In the genomic region with DNA sequence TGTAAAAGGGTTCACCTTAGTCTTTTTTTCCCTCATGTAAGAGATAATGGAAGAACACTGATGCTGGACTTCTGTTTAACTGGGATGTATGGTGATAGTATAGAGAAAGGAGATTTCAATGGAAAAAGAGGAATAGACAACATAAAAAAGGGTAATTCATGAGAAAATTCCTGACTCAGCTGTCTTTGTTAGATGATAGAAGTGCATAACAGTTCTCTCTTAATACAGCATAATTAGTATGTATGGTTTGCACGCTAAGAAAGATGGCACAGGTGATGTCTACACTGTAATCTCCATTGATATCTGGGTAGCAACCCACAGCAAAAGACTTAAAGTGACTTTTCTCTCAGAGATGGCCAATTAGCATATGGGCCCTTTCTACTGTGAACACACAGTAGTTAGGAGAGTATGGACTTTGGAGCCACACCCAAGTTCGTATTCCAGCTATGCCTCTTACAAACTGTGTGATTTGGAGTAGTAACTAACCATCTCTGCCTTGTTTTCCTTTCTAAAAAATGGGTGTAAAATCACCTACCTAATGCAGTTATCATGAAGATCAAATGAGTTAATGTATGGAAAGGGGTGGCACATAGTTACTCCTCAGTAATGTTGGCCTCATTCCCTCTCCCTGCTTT, we compare ENCODE assay signal across 21 cellular contexts.
"Had no signal": no experiment of that assay in that cellular context is flagged by ENCODE, and none has a peak within 500 bp of the region (broad histone marks: within the 10 kb centered on the region; RNA-seq: fewer than 3 reads in every experiment).

No MANE protein-coding gene starts in this region.

- ATAC-seq: activated CD4-positive, CD25-positive, alpha-beta regulatory T cell treated with anti-CD3 and anti-CD28 coated beads, Interleukin-2, amount 50 U/mL, for 24 hours; activated CD8-positive, alpha-beta T cell treated with anti-CD3 and anti-CD28 coated beads for 36 hours; activated naive CD4-positive, alpha-beta T cell treated with anti-CD3 and anti-CD28 coated beads, Interleukin-2, amount 50 U/mL, for 72 hours; activated naive CD8-positive, alpha-beta T cell treated with anti-CD3 and anti-CD28 coated beads, Interleukin-2, amount 50 U/mL, for 24 hours; PC-3 had no signal

- H3K4me3 Mint-ChIP-seq: activated CD8-positive, alpha-beta T cell treated with anti-CD3 and anti-CD28 coated beads for 36 hours; activated naive CD8-positive, alpha-beta T cell treated with anti-CD3 and anti-CD28 coated beads, Interleukin-2, amount 50 U/mL, for 24 hours; activated T-helper 1 cell treated with anti-CD3 and anti-CD28 coated beads, Interleukin-12 subunit alpha, Interleukin-12 subunit beta, Interleukin-2, Interleukin-4 antibody, amounts not matched to agents 30 ng/mL and 10 ng/mL and 1 ng/mL, durations not matched to agents 14 hours and 24 hours and 36 hours; brain; T-helper 1 cell treated with Interleukin-12 subunit alpha and Interleukin-12 subunit beta and Interleukin-4 antibody, amounts not matched to agents 30 μg/mL and 1 μg/mL, for 36 hours had no signal

- DNase-seq: activated CD4-positive, alpha-beta T cell treated with anti-CD3 and anti-CD28 coated beads for 4 hours; activated CD8-positive, alpha-beta memory T cell treated with anti-CD3 and anti-CD28 coated beads, Interleukin-2, amount 50 U/mL, for 4 hours; activated CD8-positive, alpha-beta T cell treated with anti-CD3 and anti-CD28 coated beads for 36 hours; activated effector memory CD4-positive, alpha-beta T cell treated with Interleukin-2 at 50 U/mL for 16 hours; activated naive CD4-positive, alpha-beta T cell; activated naive CD8-positive, alpha-beta T cell treated with anti-CD3 and anti-CD28 coated beads, Interleukin-2, amount 50 U/mL, for 24 hours; amniotic stem cell; Karpas-422; MM.1S; NCI-H1105 treated with DMSO at 0.1 percent for 48 hours; NCI-H1436 treated with DMSO at 0.1 percent for 48 hours; NCI-H187 treated with DMSO at 0.1 percent for 48 hours; NCI-H446; PC-3; SHP77 had no signal

- H3K27ac Mint-ChIP-seq: activated CD8-positive, alpha-beta T cell treated with anti-CD3 and anti-CD28 coated beads for 36 hours; activated naive CD4-positive, alpha-beta T cell treated with anti-CD3 and anti-CD28 coated beads, Interleukin-2, amount 50 U/mL, for 72 hours; activated naive CD8-positive, alpha-beta T cell treated with anti-CD3 and anti-CD28 coated beads, Interleukin-2, amount 50 U/mL, for 24 hours; activated T-helper 1 cell treated with anti-CD3 and anti-CD28 coated beads, Interleukin-12 subunit alpha, Interleukin-12 subunit beta, Interleukin-2, Interleukin-4 antibody, amounts not matched to agents 30 ng/mL and 10 ng/mL and 1 ng/mL, durations not matched to agents 14 hours and 24 hours and 36 hours; T-helper 1 cell treated with Interleukin-12 subunit alpha and Interleukin-12 subunit beta and Interleukin-4 antibody, amounts not matched to agents 30 μg/mL and 1 μg/mL, for 36 hours had no signal

- H3K27me3 Mint-ChIP-seq: activated CD8-positive, alpha-beta T cell treated with anti-CD3 and anti-CD28 coated beads for 36 hours; activated naive CD8-positive, alpha-beta T cell treated with anti-CD3 and anti-CD28 coated beads, Interleukin-2, amount 50 U/mL, for 24 hours; brain had no signal

- H3K4me1 Mint-ChIP-seq: activated naive CD8-positive, alpha-beta T cell treated with anti-CD3 and anti-CD28 coated beads, Interleukin-2, amount 50 U/mL, for 24 hours; brain had no signal

- H3K27me3 ChIP-seq: ascending aorta had no signal

- H3K4me3 ChIP-seq: ascending aorta had no signal

- H3K27ac ChIP-seq: ascending aorta had no signal

- H3K9me3 ChIP-seq: ascending aorta had no signal

- H3K4me1 ChIP-seq: ascending aorta had no signal
